Comparison of ENCODE assay signal across 1 cellular context in the genomic region with DNA sequence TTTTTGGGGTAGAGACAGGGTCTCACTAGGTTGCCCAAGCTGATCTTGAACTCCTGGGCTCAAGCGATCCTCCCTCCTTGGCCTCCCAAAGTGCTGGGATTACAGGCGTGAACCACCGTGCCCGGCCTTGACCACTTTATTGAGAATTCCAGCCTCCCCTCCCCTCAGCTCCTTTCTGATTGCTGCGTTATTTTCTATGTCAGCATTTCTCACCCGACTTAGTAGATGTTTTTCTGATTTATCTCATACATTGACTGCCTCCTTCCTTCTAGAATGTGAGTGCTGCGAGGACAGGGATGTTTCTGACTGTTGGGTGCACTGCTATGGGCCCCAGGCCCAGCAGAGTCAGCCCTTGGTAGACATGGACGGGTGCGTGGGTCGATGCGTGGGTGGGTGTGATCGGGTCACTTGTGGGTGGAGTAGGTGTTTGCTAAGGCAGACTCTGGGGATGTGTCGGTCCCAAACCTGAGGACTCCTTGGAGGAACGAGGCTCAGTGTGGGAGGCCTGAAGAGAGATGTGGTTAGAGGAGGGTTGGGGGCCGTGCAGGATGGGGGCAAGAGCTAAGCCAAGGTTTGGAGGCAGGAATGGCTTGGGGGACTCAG.
TF ChIP-seq lines count a peak whose summit lies in the region.

No MANE protein-coding gene starts in this region.

TF ChIP-seq in HEK293, 187 proteins besides CTCF, POLR2A, EP300 and RAD21 (continued from another document):
- TF ChIP-seq ZNF514 (tag by site-specific recombination; IDR thresholded peaks at IDR 0.05) (no peak), ZNF341 (tag by site-specific recombination; IDR thresholded peaks at IDR 0.05; ENCODE audit: low read depth) (no peak), BCL11A (tag by site-specific recombination; IDR thresholded peaks at IDR 0.05; ENCODE audit: low read depth) (0 out of 2 replicates have a peak, but pooled peaks have one; percentile 19), HOXC10 (CRISPR knock-in tag; IDR thresholded peaks at IDR 0.05) (no peak), ZNF747 (tag by site-specific recombination; IDR thresholded peaks at IDR 0.05) (no peak), ZBTB17 (tag by site-specific recombination; IDR thresholded peaks at IDR 0.05) (no peak), ZNF549 (tag by site-specific recombination; IDR thresholded peaks at IDR 0.05) (no peak), ZNF335 (tag by site-specific recombination; conservative IDR thresholded peaks at IDR 0.05) (no peak), ZBTB1 (tag by site-specific recombination; IDR thresholded peaks at IDR 0.05) (no peak), ZNF792 (tag by site-specific recombination; IDR thresholded peaks at IDR 0.05) (no peak), ZNF2 (tag by site-specific recombination; IDR thresholded peaks at IDR 0.05) (no peak), BCL11B (tag by site-specific recombination; IDR thresholded peaks at IDR 0.05; ENCODE audit: low read depth) (no peak), ZNF10 (tag by site-specific recombination; IDR thresholded peaks at IDR 0.05) (no peak)
- TF ChIP-seq, protein P1, sequence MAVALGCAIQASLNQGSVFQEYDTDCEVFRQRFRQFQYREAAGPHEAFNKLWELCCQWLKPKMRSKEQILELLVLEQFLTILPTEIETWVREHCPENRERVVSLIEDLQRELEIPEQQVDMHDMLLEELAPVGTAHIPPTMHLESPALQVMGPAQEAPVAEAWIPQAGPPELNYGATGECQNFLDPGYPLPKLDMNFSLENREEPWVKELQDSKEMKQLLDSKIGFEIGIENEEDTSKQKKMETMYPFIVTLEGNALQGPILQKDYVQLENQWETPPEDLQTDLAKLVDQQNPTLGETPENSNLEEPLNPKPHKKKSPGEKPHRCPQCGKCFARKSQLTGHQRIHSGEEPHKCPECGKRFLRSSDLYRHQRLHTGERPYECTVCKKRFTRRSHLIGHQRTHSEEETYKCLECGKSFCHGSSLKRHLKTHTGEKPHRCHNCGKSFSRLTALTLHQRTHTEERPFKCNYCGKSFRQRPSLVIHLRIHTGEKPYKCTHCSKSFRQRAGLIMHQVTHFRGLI (tag by site-specific recombination; IDR thresholded peaks at IDR 0.05): no peak
- TF ChIP-seq, protein P2, sequence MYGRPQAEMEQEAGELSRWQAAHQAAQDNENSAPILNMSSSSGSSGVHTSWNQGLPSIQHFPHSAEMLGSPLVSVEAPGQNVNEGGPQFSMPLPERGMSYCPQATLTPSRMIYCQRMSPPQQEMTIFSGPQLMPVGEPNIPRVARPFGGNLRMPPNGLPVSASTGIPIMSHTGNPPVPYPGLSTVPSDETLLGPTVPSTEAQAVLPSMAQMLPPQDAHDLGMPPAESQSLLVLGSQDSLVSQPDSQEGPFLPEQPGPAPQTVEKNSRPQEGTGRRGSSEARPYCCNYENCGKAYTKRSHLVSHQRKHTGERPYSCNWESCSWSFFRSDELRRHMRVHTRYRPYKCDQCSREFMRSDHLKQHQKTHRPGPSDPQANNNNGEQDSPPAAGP (tag by site-specific recombination; IDR thresholded peaks at IDR 0.05): no peak
- TF ChIP-seq, protein P3, sequence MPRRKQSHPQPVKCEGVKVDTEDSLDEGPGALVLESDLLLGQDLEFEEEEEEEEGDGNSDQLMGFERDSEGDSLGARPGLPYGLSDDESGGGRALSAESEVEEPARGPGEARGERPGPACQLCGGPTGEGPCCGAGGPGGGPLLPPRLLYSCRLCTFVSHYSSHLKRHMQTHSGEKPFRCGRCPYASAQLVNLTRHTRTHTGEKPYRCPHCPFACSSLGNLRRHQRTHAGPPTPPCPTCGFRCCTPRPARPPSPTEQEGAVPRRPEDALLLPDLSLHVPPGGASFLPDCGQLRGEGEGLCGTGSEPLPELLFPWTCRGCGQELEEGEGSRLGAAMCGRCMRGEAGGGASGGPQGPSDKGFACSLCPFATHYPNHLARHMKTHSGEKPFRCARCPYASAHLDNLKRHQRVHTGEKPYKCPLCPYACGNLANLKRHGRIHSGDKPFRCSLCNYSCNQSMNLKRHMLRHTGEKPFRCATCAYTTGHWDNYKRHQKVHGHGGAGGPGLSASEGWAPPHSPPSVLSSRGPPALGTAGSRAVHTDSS (tag by site-specific recombination; IDR thresholded peaks at IDR 0.05): no peak
TF ChIP-seq in HEK293: peak in this region for 3.
